In genomic region chr2:234462218-234462992, GRCh38 we compare ENCODE assay signal across 15 cellular contexts. TPM values are rescaled to one million over a fixed set of nuclear protein-coding genes. Genes with fewer than 3 reads are reported as not detected.
DNase-seq lines count a peak whose midpoint lies in the region; ATAC-seq, FAIRE-seq and TF ChIP-seq lines count a peak whose summit lies in the region.
"Had no signal": no experiment of that assay in that cellular context is flagged by ENCODE, and none has a peak within 500 bp of the region (broad histone marks: within the 10 kb centered on the region; RNA-seq: fewer than 3 reads in every experiment).

No MANE protein-coding gene starts in this region.

- H3K36me3 ChIP-seq in Panc1 (ENCODE audit: control insufficient read depth, insufficient read depth, low read length) (no peaks in the 10 kb centered on the region), bronchial epithelial cell (ENCODE audit: control insufficient read depth, insufficient read depth, low read length) (no peaks in the 10 kb centered on the region), trophoblast cell (ENCODE audit: control insufficient read depth in 1 of 2, insufficient read depth in 2 of 2, low read length in 2 of 2) (peaks cover 0 to 1% of the 10 kb centered on the region in 2 experiments)
- H3K36me3 ChIP-seq: neutrophil had no signal

- H2AK5ac ChIP-seq in trophoblast cell (ENCODE audit: low read length) = no peak overlapping the region

- WGBS in trophoblast cell (ENCODE audit: extremely low coverage, insufficient coverage, insufficient read length) = no CpG with 5 or more reads among the region's 10 CpGs

- FAIRE-seq in bronchial epithelial cell (lab: Jason Lieb, UNC) = peak; percentile 28

- in situ Hi-C loops in Panc1 (cut with HindIII; ENCODE audit: low pct_unique_long_range_greater_than_20kb, low sequenced_read_pairs) = no loop called here

- H2BK120ac ChIP-seq in trophoblast cell (ENCODE audit: insufficient read depth, low read length, poor library complexity) = peak overlapping the region; percentile 44

- H3K9me3 Mint-ChIP-seq in activated T-cell treated with anti-CD3 and anti-CD28 coated beads, Interleukin-2, amount 50 U/mL, for 24 hours = peaks cover 6% of the 10 kb centered on the region

- intact Hi-C loops in Panc1 (cut with micrococcal nuclease; ENCODE audit: unreplicated experiment) = no loop called here

- no peak overlapping the region for H3K23ac ChIP-seq in trophoblast cell (ENCODE audit: low read length)

- H3K4me2 ChIP-seq in trophoblast cell (ENCODE audit: low read length) = no peak overlapping the region

- H3K79me2 ChIP-seq in trophoblast cell (ENCODE audit: control insufficient read depth, insufficient read depth, low read length, poor library complexity) = no peaks in the 10 kb centered on the region

- peak overlapping the region; percentile 47 for H4K91ac ChIP-seq in trophoblast cell (ENCODE audit: low read depth, low read length)

- POLR2A ChIA-PET in Panc1 (lab: Charles Lee) = no interaction called here

- H3K14ac ChIP-seq in trophoblast cell (ENCODE audit: low read length) = no peak overlapping the region

- no peaks in the 10 kb centered on the region for H3K27me3 ChIP-seq in Panc1 (ENCODE audit: control insufficient read depth, insufficient read depth, low read length)
- H3K27me3 ChIP-seq in bronchial epithelial cell (ENCODE audit: control insufficient read depth, insufficient read depth, low read length) = no peaks in the 10 kb centered on the region
- H3K27me3 ChIP-seq in trophoblast cell (ENCODE audit: insufficient read depth, low read length) = no peaks in the 10 kb centered on the region
- H3K27me3 ChIP-seq: neutrophil had no signal

- no peak overlapping the region for H3K9ac ChIP-seq in trophoblast cell (ENCODE audit: low read length)

- DNase-seq in activated T-cell treated with anti-CD3 and anti-CD28 coated beads, Interleukin-2, amount 50 U/mL, for 24 hours = peak; percentile 31
- no peak for DNase-seq in activated T-cell treated with anti-CD3 and anti-CD28 coated beads, Interleukin-2, amount 50 U/mL, for 48 hours
- DNase-seq in Panc1 (ENCODE audit: low read depth, low spot score) (no peak), bronchial epithelial cell (ENCODE audit: low read depth) (no peak), trophoblast cell (peak in 1 of 2 donors; percentile 37), activated gamma-delta T cell treated with Interleukin-2 at 50 U/mL for 16 hours (no peak)
- DNase-seq: effector CD8-positive, alpha-beta T cell; left cardiac atrium; NCI-H1930; NCI-H446; retina had no signal

- H4K12ac ChIP-seq in trophoblast cell (ENCODE audit: low read depth, low read length) = no peak overlapping the region

- H3K18ac ChIP-seq in trophoblast cell (ENCODE audit: low read length) = no peak overlapping the region

- BruUV-seq in Panc1 (replicated peaks; lab: Mats Ljungman, UMichigan) = no TSS peak

- ATAC-seq in Panc1 = no peak
- ATAC-seq in HG03280 (IDR thresholded peaks at IDR 0.05; ENCODE audit: unreplicated experiment) = no peak
- ATAC-seq in GM21381 (IDR thresholded peaks at IDR 0.05; ENCODE audit: unreplicated experiment) = no peak
- ATAC-seq: left cardiac atrium had no signal

- H3K27ac ChIP-seq in Panc1 (ENCODE audit: low read length) (peak overlapping the region; percentile 69; the same call in 1 of the 2 replicates), trophoblast cell (ENCODE audit: low read depth, low read length) (peak overlapping the region; percentile 16)
- H3K27ac ChIP-seq: neutrophil had no signal

- H3K4me1 Mint-ChIP-seq in activated T-cell treated with anti-CD3 and anti-CD28 coated beads, Interleukin-2, amount 50 U/mL, for 24 hours (ENCODE audit: low read depth) = peaks cover 88% of the 10 kb centered on the region

- H4K8ac ChIP-seq in trophoblast cell (ENCODE audit: low read depth, low read length) = no peak overlapping the region

- peak overlapping the region; percentile 16 for H2BK5ac ChIP-seq in trophoblast cell (ENCODE audit: low read depth, low read length, poor library complexity)

- H3K36me3 Mint-ChIP-seq in activated T-cell treated with anti-CD3 and anti-CD28 coated beads, Interleukin-2, amount 50 U/mL, for 24 hours (ENCODE audit: low read depth) = peaks cover 4% of the 10 kb centered on the region
- H3K36me3 Mint-ChIP-seq: mesothelial cell of epicardium had no signal

- H3K4ac ChIP-seq in trophoblast cell (ENCODE audit: low read depth, low read length) = no peak overlapping the region

- H3K9me3 ChIP-seq in Panc1 (ENCODE audit: control insufficient read depth, insufficient read depth, low read depth, low read length) (peaks cover 2% of the 10 kb centered on the region; the same call in 1 of the 2 replicates), trophoblast cell (ENCODE audit: insufficient read depth, low read depth, low read length) (peaks cover 8% of the 10 kb centered on the region)
- H3K9me3 ChIP-seq: neutrophil had no signal

- H3K27me3 Mint-ChIP-seq in activated T-cell treated with anti-CD3 and anti-CD28 coated beads, Interleukin-2, amount 50 U/mL, for 24 hours = no peaks in the 10 kb centered on the region

- peak overlapping the region; percentile 81 for H3K27ac Mint-ChIP-seq in activated T-cell treated with anti-CD3 and anti-CD28 coated beads, Interleukin-2, amount 50 U/mL, for 24 hours
- H3K27ac Mint-ChIP-seq: mesothelial cell of epicardium had no signal

- CTCF ChIA-PET in Panc1 (lab: Charles Lee) = no interaction called here

- no peak for TF ChIP-seq CTCF in Panc1 (IDR thresholded peaks at IDR 0.05)
- TF ChIP-seq CTCF in bronchial epithelial cell (IDR thresholded peaks at IDR 0.05; ENCODE audit: insufficient read depth, low read length, severe bottlenecking) = no peak

- H3K79me1 ChIP-seq in trophoblast cell (ENCODE audit: low read length) = peaks cover 11% of the 10 kb centered on the region

- peak overlapping the region; percentile 41 for H3K4me3 Mint-ChIP-seq in activated T-cell treated with anti-CD3 and anti-CD28 coated beads, Interleukin-2, amount 50 U/mL, for 24 hours
- H3K4me3 Mint-ChIP-seq: mesothelial cell of epicardium had no signal

- no peak overlapping the region for H2BK12ac ChIP-seq in trophoblast cell (ENCODE audit: low read length)

- H3K4me3 ChIP-seq in Panc1 (ENCODE audit: low read depth in 2 of 2, low read length in 2 of 2) (no peak overlapping the region), bronchial epithelial cell (ENCODE audit: low read depth, low read length) (no peak overlapping the region), trophoblast cell (ENCODE audit: low read depth, low read length) (no peak overlapping the region)

- peaks cover 23% of the 10 kb centered on the region for H3K4me1 ChIP-seq in Panc1 (ENCODE audit: control insufficient read depth, insufficient read depth, low read length)
- H3K4me1 ChIP-seq in trophoblast cell (ENCODE audit: control insufficient read depth in 1 of 2, insufficient read depth in 2 of 2, low read length in 2 of 2) = peaks cover 17 to 25% of the 10 kb centered on the region in 2 experiments

- no peak overlapping the region for H2AFZ ChIP-seq in trophoblast cell (ENCODE audit: insufficient read depth, low read length, poor library complexity)

RNA-seq across cellular contexts. Expression of gene ARL4C, which starts 34.5 kb away (rescaled TPM):
- total RNA-seq in Panc1 (2021; ENCODE audit: unreplicated experiment) = 151 TPM
- polyA plus RNA-seq in Panc1 (2012; ENCODE audit: insufficient read length) = 176 TPM
- total RNA-seq in bronchial epithelial cell = 7.8 and 9.5 TPM in 2 replicates
- polyA plus RNA-seq in trophoblast cell (2013) = 28.8 TPM in 2 replicates

Comparison
In these comparisons a context has a peak if more than half of its experiments do, and no peak if none do; other contexts are left out.
1. RNA of gene ARL4C, which starts 34.5 kb away (total RNA-seq): 151 TPM in Panc1 (single experiment); 7.8 to 9.5 TPM in bronchial epithelial cell; every median in the first group is over 10 times any median in the second.